In genomic region chr15:68369931-68370767, GRCh38 we compare ENCODE assay signal across 15 cellular contexts.
DNase-seq lines count a peak whose midpoint lies in the region; ATAC-seq, FAIRE-seq and TF ChIP-seq lines count a peak whose summit lies in the region.
"Had no signal": no experiment of that assay in that cellular context is flagged by ENCODE, and none has a peak within 500 bp of the region (broad histone marks: within the 10 kb centered on the region; RNA-seq: fewer than 3 reads in every experiment).

No MANE protein-coding gene starts in this region.

- FAIRE-seq in urothelium cell line (lab: Jason Lieb, UNC): no peak
- FAIRE-seq: K562 had no signal

- TF ChIP-seq POLR2A in suprapubic skin (IDR thresholded peaks at IDR 0.05): no peak

- TF ChIP-seq EP300 in suprapubic skin (IDR thresholded peaks at IDR 0.05): no peak

- H3K27ac ChIP-seq in BLaER1: peak overlapping the region; percentile 70
- H3K27ac ChIP-seq in RWPE2 (ENCODE audit: poor library complexity, severe bottlenecking): no peak overlapping the region
- H3K27ac ChIP-seq in suprapubic skin: no peak overlapping the region
- no peak overlapping the region for H3K27ac ChIP-seq in WERI-Rb-1
- H3K27ac ChIP-seq: HL-60 had no signal

- DNase-seq in RWPE2 (ENCODE audit: low spot score) (peak; percentile 65), mesenteric fat pad (ENCODE audit: low spot score) (peak; percentile 77), suprapubic skin (ENCODE audit: low spot score in 2 of 2) (peak; percentile 50 to 58), WERI-Rb-1 (no peak), urothelium cell line (ENCODE audit: low spot score) (no peak)
- DNase-seq: ACHN; CD8-positive, alpha-beta memory T cell; GF-D8; NCI-H226; NCI-H526 treated with DMSO at 0.1 percent for 48 hours; NK-92 treated with Interleukin-12 subunit alpha and Interleukin-12 subunit beta, amount 100 ng/mL, for 24 hours had no signal

- peaks cover 74% of the 10 kb centered on the region for H3K4me1 ChIP-seq in BLaER1
- H3K4me1 ChIP-seq in RWPE2 (ENCODE audit: insufficient read depth, poor library complexity, severe bottlenecking): no peaks in the 10 kb centered on the region
- peaks cover 28% of the 10 kb centered on the region for H3K4me1 ChIP-seq in suprapubic skin

- peak overlapping the region; percentile 80 for H3K4me2 ChIP-seq in BLaER1

- 95% methylated on average over 16 of the region's 24 CpGs for WGBS in suprapubic skin

- no peak overlapping the region for H3K4me3 ChIP-seq in BLaER1
- no peak overlapping the region for H3K4me3 ChIP-seq in RWPE2 (ENCODE audit: severe bottlenecking)
- H3K4me3 ChIP-seq in suprapubic skin: no peak overlapping the region
- H3K4me3 ChIP-seq in WERI-Rb-1 (ENCODE audit: low read depth, low read length): no peak overlapping the region
- H3K4me3 ChIP-seq: K562 had no signal

- no peaks in the 10 kb centered on the region for H3K9me3 ChIP-seq in BLaER1
- no peaks in the 10 kb centered on the region for H3K9me3 ChIP-seq in RWPE2 (ENCODE audit: severe bottlenecking)
- H3K9me3 ChIP-seq in suprapubic skin: no peaks in the 10 kb centered on the region
- H3K9me3 ChIP-seq in WERI-Rb-1 (ENCODE audit: severe bottlenecking): no peaks in the 10 kb centered on the region

- no peaks in the 10 kb centered on the region for H3K36me3 ChIP-seq in BLaER1
- H3K36me3 ChIP-seq in RWPE2 (ENCODE audit: low read depth): no peaks in the 10 kb centered on the region
- H3K36me3 ChIP-seq in suprapubic skin: no peaks in the 10 kb centered on the region
- H3K36me3 ChIP-seq in WERI-Rb-1: no peaks in the 10 kb centered on the region

- ATAC-seq in RWPE2 (ENCODE audit: low read depth) (no peak), HG03457 (IDR thresholded peaks at IDR 0.05; ENCODE audit: unreplicated experiment) (no peak)
- ATAC-seq: K562 had no signal

- peak overlapping the region; percentile 45; the same call in 1 of the 2 replicates for H3K9ac ChIP-seq in BLaER1

- H3K27me3 ChIP-seq in BLaER1 (no peaks in the 10 kb centered on the region), RWPE2 (ENCODE audit: insufficient read depth, poor library complexity, severe bottlenecking) (no peaks in the 10 kb centered on the region), suprapubic skin (no peaks in the 10 kb centered on the region), WERI-Rb-1 (ENCODE audit: insufficient read depth, low read depth, severe bottlenecking) (no peaks in the 10 kb centered on the region)

- H4K20me1 ChIP-seq in BLaER1: no peaks in the 10 kb centered on the region

- TF ChIP-seq CTCF in RWPE2 (IDR thresholded peaks at IDR 0.05; ENCODE audit: poor library complexity, severe bottlenecking): no peak
- no peak for TF ChIP-seq CTCF in suprapubic skin (IDR thresholded peaks at IDR 0.05)
- no peak for TF ChIP-seq CTCF in WERI-Rb-1 (IDR thresholded peaks at IDR 0.05; ENCODE audit: low read depth, low read length)

Comparison
In these comparisons a context has a peak if more than half of its experiments do, and no peak if none do; other contexts are left out.
1. DNase-seq: peak in RWPE2 (single experiment), mesenteric fat pad (single experiment) and suprapubic skin (2 of 2); none in WERI-Rb-1 (single experiment) and urothelium cell line (single experiment).